Comparison of ENCODE assay signal across 9 cellular contexts in the genomic region with DNA sequence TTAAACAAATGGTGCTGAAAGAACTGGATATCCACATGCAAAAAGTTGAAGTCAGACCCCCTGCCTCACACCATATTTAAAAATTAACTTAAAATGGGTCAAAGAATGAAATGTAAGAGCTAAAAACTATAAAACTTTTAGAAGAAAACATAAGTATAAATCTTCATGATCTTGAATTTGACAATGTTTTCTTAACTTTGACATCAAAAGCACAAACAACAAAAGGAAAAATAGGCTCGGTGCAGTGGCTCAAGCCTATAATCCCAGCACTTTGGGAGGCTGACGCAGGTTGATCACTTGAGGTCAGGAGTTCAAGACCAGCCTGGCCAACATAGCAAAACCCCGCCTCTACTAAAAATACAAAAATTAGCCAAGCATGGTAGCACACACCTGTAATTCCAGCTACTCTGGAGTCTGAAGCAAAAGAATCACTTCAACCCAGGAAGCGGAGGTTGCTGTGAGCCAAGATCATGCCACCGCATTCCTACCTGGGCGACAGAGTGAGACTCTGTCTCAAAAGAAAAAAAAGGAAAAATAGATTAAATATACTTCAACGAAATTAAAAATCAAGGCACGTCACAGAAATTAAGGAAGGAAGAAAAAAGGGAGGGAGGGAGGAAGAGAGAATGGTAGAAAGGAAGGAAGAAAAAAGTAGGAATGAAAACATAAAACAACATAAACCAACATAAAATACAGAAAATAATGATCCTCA. TPM values are rescaled to one million over a fixed set of nuclear protein-coding genes. Genes with fewer than 3 reads are reported as not detected.
DNase-seq lines count a peak whose midpoint lies in the region; ATAC-seq and TF ChIP-seq lines count a peak whose summit lies in the region.
"Had no signal": no experiment of that assay in that cellular context is flagged by ENCODE, and none has a peak within 500 bp of the region (broad histone marks: within the 10 kb centered on the region; RNA-seq: fewer than 3 reads in every experiment).

No MANE protein-coding gene starts in this region.

- no peak for DNase-seq in CD4-positive, alpha-beta memory T cell
- no peak for DNase-seq in neural progenitor cell (ENCODE audit: low spot score)
- no peak for DNase-seq in cerebellum (ENCODE audit: low spot score)
- DNase-seq in cardiac septum (ENCODE audit: low spot score), result no peak
- DNase-seq in left ventricle myocardium superior, result no peak
- DNase-seq: kidney had no signal

- H3F3A ChIP-seq in OCI-LY1 (ENCODE audit: insufficient read depth, low read length) (no peaks in the 10 kb centered on the region), neural progenitor cell (ENCODE audit: low read depth) (peaks cover 7% of the 10 kb centered on the region)

- H3K27me3 Mint-ChIP-seq in CD4-positive, alpha-beta memory T cell, result no peaks in the 10 kb centered on the region
- peaks cover 2% of the 10 kb centered on the region for H3K27me3 Mint-ChIP-seq in neural progenitor cell (ENCODE audit: insufficient read depth, low read depth)

- H3K27me3 ChIP-seq in CD4-positive, alpha-beta memory T cell (ENCODE audit: insufficient read depth, low read length), result no peaks in the 10 kb centered on the region
- no peaks in the 10 kb centered on the region for H3K27me3 ChIP-seq in OCI-LY1 (ENCODE audit: insufficient read depth, low read length)
- H3K27me3 ChIP-seq in duodenal mucosa (ENCODE audit: control insufficient read depth in 1 of 2, insufficient read depth in 2 of 2, low read length in 2 of 2), result no peaks in the 10 kb centered on the region
- H3K27me3 ChIP-seq in neural progenitor cell, result peaks cover 17% of the 10 kb centered on the region

- peaks cover 60% of the 10 kb centered on the region for H3K4me1 ChIP-seq in CD4-positive, alpha-beta memory T cell (ENCODE audit: insufficient read depth, low read length)
- H3K4me1 ChIP-seq in OCI-LY1 (ENCODE audit: insufficient read depth, low read length, severe bottlenecking) (peaks cover 22% of the 10 kb centered on the region), duodenal mucosa (ENCODE audit: control insufficient read depth in 1 of 2, insufficient read depth in 2 of 2, low read length in 2 of 2) (peaks cover 8 to 22% of the 10 kb centered on the region in 2 donors), neural progenitor cell (no peaks in the 10 kb centered on the region)

- ATAC-seq in left ventricle myocardium superior, result no peak
- ATAC-seq in GM21381 (IDR thresholded peaks at IDR 0.05; ENCODE audit: unreplicated experiment), result no peak

- intact Hi-C loops in CD4-positive, alpha-beta memory T cell (cut with micrococcal nuclease), result loop anchor here (2.0 kb wide), 1 partner anchor 121 kb away; the partner anchor contains the start of genes CCPG1 and PIERCE2
- intact Hi-C loops in cardiac septum (cut with DNase I) (no loop called here), left ventricle myocardium superior (cut with micrococcal nuclease) (no loop called here)

- H3K9me3 ChIP-seq in CD4-positive, alpha-beta memory T cell (ENCODE audit: control insufficient read depth in 1 of 2, low read length in 2 of 2), result no peaks in the 10 kb centered on the region
- H3K9me3 ChIP-seq in OCI-LY1 (ENCODE audit: low read length) (no peaks in the 10 kb centered on the region), duodenal mucosa (ENCODE audit: control insufficient read depth in 1 of 2, low read length in 2 of 2) (no peaks in the 10 kb centered on the region), neural progenitor cell (ENCODE audit: low read depth) (no peaks in the 10 kb centered on the region)

- H3K4me1 Mint-ChIP-seq in CD4-positive, alpha-beta memory T cell, result peaks cover 45 to 74% (median 52%) of the 10 kb centered on the region in 4 donors
- H3K4me1 Mint-ChIP-seq in neural progenitor cell, result peaks cover 8% of the 10 kb centered on the region

- POLR2A ChIA-PET in CD4-positive, alpha-beta memory T cell (lab: Charles Lee; ENCODE audit: partially characterized antibody), result interaction anchor here (0.6 to 14.7 kb wide), 10 partner anchors 9 to 957 kb away, joined by 3 to 201 read pairs (median 6); partner anchors contain the start of genes CCPG1, PIERCE2, PIGB and PIGBOS1

- peaks cover 7 to 19% of the 10 kb centered on the region in 2 donors for H3K36me3 Mint-ChIP-seq in CD4-positive, alpha-beta memory T cell
- H3K36me3 Mint-ChIP-seq in neural progenitor cell, result no peaks in the 10 kb centered on the region

- H3K9me2 ChIP-seq in OCI-LY1 (ENCODE audit: low read depth, low read length), result no peaks in the 10 kb centered on the region

- H3K4me2 ChIP-seq in OCI-LY1 (ENCODE audit: low read length), result peak overlapping the region; percentile 78
- H3K4me2 ChIP-seq in neural progenitor cell, result peak overlapping the region; percentile 82

- no peaks in the 10 kb centered on the region for H3K9me3 Mint-ChIP-seq in CD4-positive, alpha-beta memory T cell
- H3K9me3 Mint-ChIP-seq in neural progenitor cell, result no peaks in the 10 kb centered on the region

- CTCF ChIA-PET in CD4-positive, alpha-beta memory T cell (lab: Charles Lee; ENCODE audit: partially characterized antibody), result interaction anchor here (0.8 to 3.3 kb wide), 12 partner anchors 11 to 151 kb away, joined by 3 to 21 read pairs (median 3); partner anchors contain the start of genes PIGB and PIGBOS1

- H3K79me2 ChIP-seq in OCI-LY1 (ENCODE audit: insufficient read depth, low read length), result 0 out of 2 replicates have a peak, but pooled peaks cover 4% of the 10 kb centered on the region
- H3K79me2 ChIP-seq in neural progenitor cell (ENCODE audit: low read depth), result no peaks in the 10 kb centered on the region

- H2AFZ ChIP-seq in OCI-LY1 (ENCODE audit: low read length) (no peak overlapping the region), neural progenitor cell (replicated peaks) (no peak overlapping the region)

- TF ChIP-seq CTCF in OCI-LY1 (IDR thresholded peaks at IDR 0.05; ENCODE audit: low read length) (no peak), neural progenitor cell (IDR thresholded peaks at IDR 0.05) (no peak)

- no peaks in the 10 kb centered on the region for H3K36me3 ChIP-seq in CD4-positive, alpha-beta memory T cell (ENCODE audit: insufficient read depth, low read length)
- H3K36me3 ChIP-seq in OCI-LY1 (ENCODE audit: insufficient read depth, low read length) (no peaks in the 10 kb centered on the region), duodenal mucosa (ENCODE audit: control insufficient read depth in 1 of 2, insufficient read depth in 2 of 2, low read length in 2 of 2) (no peaks in the 10 kb centered on the region), neural progenitor cell (no peaks in the 10 kb centered on the region)

- H4K20me1 ChIP-seq in OCI-LY1 (ENCODE audit: insufficient read depth, low read length) (no peaks in the 10 kb centered on the region), neural progenitor cell (ENCODE audit: low read depth) (no peaks in the 10 kb centered on the region)

- H3K27ac Mint-ChIP-seq in CD4-positive, alpha-beta memory T cell, result peak overlapping the region; percentile 87 to 98 (median 96)
- H3K27ac Mint-ChIP-seq in neural progenitor cell, result no peak overlapping the region

- peak overlapping the region; percentile 96 for H3K27ac ChIP-seq in CD4-positive, alpha-beta memory T cell (ENCODE audit: low read depth, low read length)
- peak overlapping the region; percentile 66 for H3K27ac ChIP-seq in OCI-LY1 (ENCODE audit: low read depth, low read length, poor library complexity, severe bottlenecking)
- H3K27ac ChIP-seq in duodenal mucosa (ENCODE audit: low read depth, low read length), result no peak overlapping the region
- no peak overlapping the region for H3K27ac ChIP-seq in neural progenitor cell

- H3K9ac ChIP-seq in OCI-LY1 (ENCODE audit: low read length), result no peak overlapping the region
- peak overlapping the region; percentile 81 to 98 for H3K9ac ChIP-seq in duodenal mucosa (ENCODE audit: low read depth in 1 of 2, low read length in 2 of 2)
- H3K9ac ChIP-seq in neural progenitor cell, result no peak overlapping the region

- H3K4me3 ChIP-seq in CD4-positive, alpha-beta memory T cell (ENCODE audit: low read length in 2 of 2), result peak overlapping the region in 1 of 2 donors; percentile 85
- peak overlapping the region; percentile 82 for H3K4me3 ChIP-seq in OCI-LY1 (ENCODE audit: low read depth, low read length, poor library complexity, severe bottlenecking)
- peak overlapping the region; percentile 93 to 94 for H3K4me3 ChIP-seq in duodenal mucosa (ENCODE audit: low read depth in 1 of 2, low read length in 2 of 2)
- peak overlapping the region; percentile 84 for H3K4me3 ChIP-seq in neural progenitor cell

- H3K4me3 Mint-ChIP-seq in CD4-positive, alpha-beta memory T cell, result peak overlapping the region; percentile 93 to 96 (median 94)
- peak overlapping the region; percentile 88 for H3K4me3 Mint-ChIP-seq in neural progenitor cell

RNA-seq across cellular contexts. Expression of gene RAB27A, which starts 1.5 kb away (rescaled TPM):
- total RNA-seq in CD4-positive, alpha-beta memory T cell, result 10 to 100 TPM; 44.6 to 52.5 TPM
- polyA plus RNA-seq in CD4-positive, alpha-beta memory T cell, result 10 to 100 TPM; 52.1 to 55.7 TPM
- total RNA-seq in neural progenitor cell (ENCODE audit: low replicate concordance), result 2.3 and 3.6 TPM in 2 replicates
- 7.1 TPM for total RNA-seq in cerebellum
- total RNA-seq in cardiac septum, result 7.1 TPM
- 5.7 TPM for total RNA-seq in left ventricle myocardium superior

RNA-seq across cellular contexts. Expression of gene PIGBOS1, which starts 30.8 kb away (rescaled TPM):
- total RNA-seq in CD4-positive, alpha-beta memory T cell, result 10 to 100 TPM; 14.1 to 20.3 TPM
- 10 to 100 TPM; 27.8 to 37.8 TPM for polyA plus RNA-seq in CD4-positive, alpha-beta memory T cell
- 12.3 and 25.0 TPM in 2 replicates for total RNA-seq in neural progenitor cell (ENCODE audit: low replicate concordance)
- 5.6 TPM for total RNA-seq in cerebellum
- 7.4 TPM for total RNA-seq in cardiac septum
- total RNA-seq in left ventricle myocardium superior, result 6.3 TPM

RNA-seq across cellular contexts. Expression of gene PIGB, which starts 30.9 kb away (rescaled TPM):
- 10 to 100 TPM; 26.4 to 28.6 TPM for total RNA-seq in CD4-positive, alpha-beta memory T cell
- polyA plus RNA-seq in CD4-positive, alpha-beta memory T cell, result 10 to 100 TPM; 13.0 to 18.7 TPM
- total RNA-seq in neural progenitor cell (ENCODE audit: low replicate concordance) (15.6 and 18.7 TPM in 2 replicates), cerebellum (12.1 TPM), cardiac septum (4.7 TPM), left ventricle myocardium superior (4.2 TPM)

Comparison
In these comparisons a context has a peak if more than half of its experiments do, and no peak if none do; other contexts are left out.
1. H3K27ac ChIP-seq: peak in CD4-positive, alpha-beta memory T cell (single experiment) and OCI-LY1 (single experiment); none in duodenal mucosa (single experiment) and neural progenitor cell (single experiment).
2. H3K9ac ChIP-seq: peak in duodenal mucosa (2 of 2); none in OCI-LY1 (single experiment) and neural progenitor cell (single experiment).